In the genomic region with DNA sequence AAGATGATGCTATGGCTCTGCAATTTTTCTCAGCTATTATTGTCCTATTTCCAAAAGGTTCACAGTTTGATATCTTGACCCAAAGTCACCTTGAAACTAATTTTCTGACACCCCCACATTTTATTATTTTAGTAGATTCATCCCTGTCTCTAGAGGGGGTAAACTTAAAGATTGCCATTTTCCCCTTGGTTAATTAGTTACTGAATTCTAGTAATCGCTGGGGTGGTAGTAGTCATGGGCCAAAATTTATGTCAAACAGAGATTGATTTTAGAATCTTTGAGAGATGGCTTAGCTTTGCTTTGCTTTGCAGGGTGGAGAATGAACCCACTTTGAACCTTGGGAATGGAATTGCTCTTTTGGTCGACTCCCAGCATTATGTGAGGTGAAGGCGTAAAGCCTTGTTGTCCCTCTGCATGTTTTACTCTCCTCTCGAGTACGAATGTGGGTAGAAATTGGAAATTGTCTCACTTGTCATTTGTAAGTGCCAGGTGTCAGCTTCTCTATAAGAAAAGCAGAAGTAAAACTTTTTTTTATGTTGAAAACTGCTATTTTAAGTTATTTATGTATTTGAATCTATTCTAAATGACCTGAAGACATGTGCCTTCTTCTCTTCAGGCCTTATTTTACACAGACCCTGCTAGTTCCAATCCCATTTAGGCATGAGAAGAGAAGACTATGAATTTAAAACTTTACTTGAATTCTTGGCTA, we compare ENCODE assay signal across 17 cellular contexts. TPM values are rescaled to one million over a fixed set of nuclear protein-coding genes. Genes with fewer than 3 reads are reported as not detected.
DNase-seq lines count a peak whose midpoint lies in the region; ATAC-seq and TF ChIP-seq lines count a peak whose summit lies in the region.
"Had no signal": no experiment of that assay in that cellular context is flagged by ENCODE, and none has a peak within 500 bp of the region (broad histone marks: within the 10 kb centered on the region; RNA-seq: fewer than 3 reads in every experiment).

No MANE protein-coding gene starts in this region.

- no peaks in the 10 kb centered on the region for H3K27me3 ChIP-seq in gastrocnemius medialis

- H3K9me3 Mint-ChIP-seq in naive B cell: peaks cover 0 to 3% (median 0%) of the 10 kb centered on the region in 7 donors
- H3K9me3 Mint-ChIP-seq: activated T-cell treated with anti-CD3 and anti-CD28 coated beads, Interleukin-2, amount 50 U/mL, for 72 hours; T-helper 1 cell treated with Interleukin-12 subunit alpha and Interleukin-12 subunit beta and Interleukin-4 antibody, amounts not matched to agents 30 μg/mL and 1 μg/mL, for 36 hours had no signal

- in situ Hi-C loops in gastrocnemius medialis (cut with MboI; ENCODE audit: low sequenced_read_pairs in 4 of 4): no loop called here

- no peak for TF ChIP-seq POLR2A in gastrocnemius medialis (IDR thresholded peaks at IDR 0.05)

- no peaks in the 10 kb centered on the region for H3K36me3 ChIP-seq in gastrocnemius medialis

- no peak overlapping the region for H3K27ac ChIP-seq in gastrocnemius medialis

- no peak overlapping the region for H3K4me3 ChIP-seq in gastrocnemius medialis

- intact Hi-C loops in gastrocnemius medialis (cut with DNase I; ENCODE audit: low total_unique reads): no loop called here

- H3K4me3 Mint-ChIP-seq in naive B cell: peak overlapping the region; percentile 31 to 82 (median 62)
- H3K4me3 Mint-ChIP-seq: activated T-cell treated with anti-CD3 and anti-CD28 coated beads, Interleukin-2, amount 50 U/mL, for 72 hours; T-helper 1 cell treated with Interleukin-12 subunit alpha and Interleukin-12 subunit beta and Interleukin-4 antibody, amounts not matched to agents 30 μg/mL and 1 μg/mL, for 36 hours had no signal

- peak overlapping the region; percentile 47 to 94 (median 90) for H3K27ac Mint-ChIP-seq in naive B cell
- H3K27ac Mint-ChIP-seq: activated T-cell treated with anti-CD3 and anti-CD28 coated beads, Interleukin-2, amount 50 U/mL, for 72 hours; T-helper 1 cell treated with Interleukin-12 subunit alpha and Interleukin-12 subunit beta and Interleukin-4 antibody, amounts not matched to agents 30 μg/mL and 1 μg/mL, for 36 hours had no signal

- peaks cover 10 to 20% of the 10 kb centered on the region in 2 donors for H3K36me3 Mint-ChIP-seq in naive B cell

- no peak for TF ChIP-seq CTCF in gastrocnemius medialis (IDR thresholded peaks at IDR 0.05 in 4 of 5, conservative IDR thresholded peaks at IDR 0.05 in 1 of 5)

- no peaks in the 10 kb centered on the region for H3K9me3 ChIP-seq in gastrocnemius medialis

- peaks cover 28 to 79% (median 44%) of the 10 kb centered on the region in 3 donors for H3K4me1 Mint-ChIP-seq in naive B cell

- no peaks in the 10 kb centered on the region for H3K4me1 ChIP-seq in gastrocnemius medialis

- DNase-seq in naive B cell: peak; percentile 51
- DNase-seq in 8988T: no peak
- DNase-seq in H4 (ENCODE audit: low spot score): no peak
- no peak for DNase-seq in gastrocnemius medialis
- DNase-seq: activated CD4-positive, alpha-beta T cell treated with anti-CD3 and anti-CD28 coated beads for 48 hours; activated T-cell treated with anti-CD3 and anti-CD28 coated beads, Interleukin-2, amount 50 U/mL, for 72 hours; DMS79 treated with DMSO at 0.1 percent for 48 hours; left cardiac atrium; NCI-H1417 treated with DMSO at 0.1 percent for 48 hours; NCI-H510A; stimulated activated CD4-positive, alpha-beta T cell treated with anti-CD3 and anti-CD28 coated beads, Interleukin-2, amount 100 ng/mL, for 48 hours had no signal

- H3K27me3 Mint-ChIP-seq in naive B cell: no peaks in the 10 kb centered on the region

- ATAC-seq in GM18517 (IDR thresholded peaks at IDR 0.05; ENCODE audit: unreplicated experiment) (peak; percentile 62), GM21737 (IDR thresholded peaks at IDR 0.05; ENCODE audit: unreplicated experiment) (peak; percentile 56), HG03565 (IDR thresholded peaks at IDR 0.05; ENCODE audit: unreplicated experiment) (peak; percentile 49), naive B cell (ENCODE audit: low read depth in 2 of 2) (peak; percentile 88 to 89), GM21825 (IDR thresholded peaks at IDR 0.05; ENCODE audit: unreplicated experiment) (no peak), gastrocnemius medialis (no peak)
- ATAC-seq: activated T-cell treated with anti-CD3 and anti-CD28 coated beads, Interleukin-2, amount 50 U/mL, for 72 hours; HepG2; left cardiac atrium had no signal

RNA-seq across cellular contexts. Expression of a gene that starts 42.4 kb away (rescaled TPM):
- 10 to 100 TPM; 16.3 to 31.9 (median 19.3) TPM for polyA plus RNA-seq in naive B cell (ENCODE audit: low read depth in 6 of 6)
- total RNA-seq in H4 (2014; rRNA removed; shearing (Covaris generic)): 23.5 and 27.5 TPM in 2 replicates
- total RNA-seq in gastrocnemius medialis: 10 to 100 TPM in 1 of 4 donors, 1 to 10 TPM in 3; 6.6 to 11.8 (median 8.3) TPM

RNA-seq across cellular contexts. Expression of a gene that starts 56.0 kb away (rescaled TPM):
- polyA plus RNA-seq in naive B cell (ENCODE audit: low read depth in 6 of 6): 1 to 10 TPM in 2 of 6 donors, under 1 TPM in 4; 0.19 to 1.7 (median 0.70) TPM
- 4.7 and 12.4 TPM in 2 replicates for total RNA-seq in H4 (2014; rRNA removed; shearing (Covaris generic))
- 10 to 100 TPM in 2 of 4 donors, 1 to 10 TPM in 2; 8.6 to 12.1 (median 10.1) TPM for total RNA-seq in gastrocnemius medialis

Comparison
In these comparisons a context has a peak if more than half of its experiments do, and no peak if none do; other contexts are left out.
1. ATAC-seq: peak in GM18517 (single experiment), GM21737 (single experiment), HG03565 (single experiment) and naive B cell (2 of 2); none in GM21825 (single experiment) and gastrocnemius medialis (0 of 2).